Comparison of ENCODE assay signal across 18 cellular contexts in genomic region chr2:227849906-227850305, GRCh38. TPM values are rescaled to one million over a fixed set of nuclear protein-coding genes. Genes with fewer than 3 reads are reported as not detected.
DNase-seq lines count a peak whose midpoint lies in the region; TF ChIP-seq lines count a peak whose summit lies in the region.
"Had no signal": no experiment of that assay in that cellular context is flagged by ENCODE, and none has a peak within 500 bp of the region (broad histone marks: within the 10 kb centered on the region; RNA-seq: fewer than 3 reads in every experiment).

No MANE protein-coding gene starts in this region.

- no peak for TF ChIP-seq CTCF in SK-N-SH (IDR thresholded peaks at IDR 0.05)
- TF ChIP-seq CTCF in fibroblast of pulmonary artery (IDR thresholded peaks at IDR 0.05; ENCODE audit: low read length, missing control alignments): no peak

- no peaks in the 10 kb centered on the region for H3K9me3 ChIP-seq in SK-N-SH
- H3K9me3 ChIP-seq: BE2C, heart left ventricle had no signal

- H3K36me3 ChIP-seq in ACC112 (ENCODE audit: insufficient read depth, low read length): no peaks in the 10 kb centered on the region
- H3K36me3 ChIP-seq in SK-N-SH (replicated peaks in 1 of 2; ENCODE audit: control insufficient read depth in 1 of 2, insufficient read depth in 2 of 2, low read length in 1 of 2): no peaks in the 10 kb centered on the region
- H3K36me3 ChIP-seq: BE2C, cardiac muscle cell, heart left ventricle, SJCRH30 had no signal

- H3K27ac ChIP-seq in ACC112 (ENCODE audit: low read depth, low read length) (peak overlapping the region; percentile 87), SK-N-SH (ENCODE audit: low read depth in 2 of 2, low read length in 1 of 2) (no peak overlapping the region)
- H3K27ac ChIP-seq: cardiac muscle cell, SJCRH30 had no signal

- H3K9me2 ChIP-seq in SK-N-SH: no peaks in the 10 kb centered on the region

- H3K9ac ChIP-seq in SK-N-SH: no peak overlapping the region

- POLR2A ChIA-PET in SK-N-SH (lab: Yijun Ruan, JAX): no interaction called here

- H3K4me3 ChIP-seq in ACC112 (ENCODE audit: low read depth, low read length): no peak overlapping the region
- H3K4me3 ChIP-seq in SK-N-SH (ENCODE audit: low read depth in 2 of 2, low read length in 1 of 2): no peak overlapping the region
- no peak overlapping the region for H3K4me3 ChIP-seq in fibroblast of pulmonary artery (replicated peaks; ENCODE audit: low read depth, low read length)
- H3K4me3 ChIP-seq: cardiac muscle cell, heart left ventricle, SJCRH30 had no signal

- TF ChIP-seq RAD21 in SK-N-SH (IDR thresholded peaks at IDR 0.05; ENCODE audit: low read length): no peak

- CTCF ChIA-PET in SK-N-SH (lab: Yijun Ruan, JAX): no interaction called here

- peak; percentile 14 for DNase-seq in EH (ENCODE audit: low read depth)
- DNase-seq in SK-N-SH: no peak
- peak; percentile 38 for DNase-seq in fibroblast of pulmonary artery (ENCODE audit: low read depth)
- no peak for DNase-seq in HUDEP-2 (lab: John Stamatoyannopoulos, UW; ENCODE audit: unreplicated experiment in 76 of 76)
- DNase-seq in inferior parietal cortex (ENCODE audit: extremely low spot score): no peak
- DNase-seq in activated CD4-positive, alpha-beta T cell treated with anti-CD3 and anti-CD28 coated beads for 48 hours: no peak
- no peak for DNase-seq in GDM1 (lab: John Stamatoyannopoulos, UW)
- DNase-seq: activated naive CD4-positive, alpha-beta T cell; BE2C; DMS79 treated with DMSO at 0.1 percent for 48 hours; heart left ventricle; NCI-H2081; NCI-H82; posterior cingulate gyrus; SJCRH30; substantia nigra had no signal

- H3K4me2 ChIP-seq in SK-N-SH: no peak overlapping the region

- H3F3A ChIP-seq in SK-N-SH (replicated peaks; ENCODE audit: insufficient read depth): no peaks in the 10 kb centered on the region

- H2AFZ ChIP-seq in ACC112 (ENCODE audit: low read length, unreplicated experiment): no peak overlapping the region
- no peak overlapping the region for H2AFZ ChIP-seq in SK-N-SH (ENCODE audit: low read depth)

- peaks cover 47% of the 10 kb centered on the region for H3K4me1 ChIP-seq in ACC112 (ENCODE audit: control insufficient read depth, insufficient read depth, low read length, unreplicated experiment)
- peaks cover 0 to 12% of the 10 kb centered on the region in 2 experiments; a peak in 1 of 4 replicates for H3K4me1 ChIP-seq in SK-N-SH (ENCODE audit: control insufficient read depth in 1 of 2, insufficient read depth in 2 of 2, low read depth in 1 of 2, low read length in 1 of 2)
- H3K4me1 ChIP-seq: BE2C had no signal

- no peaks in the 10 kb centered on the region for H4K20me1 ChIP-seq in SK-N-SH (ENCODE audit: insufficient read depth)

- H3K27me3 ChIP-seq in ACC112 (ENCODE audit: insufficient read depth, low read length) (no peaks in the 10 kb centered on the region), SK-N-SH (ENCODE audit: insufficient read depth) (no peaks in the 10 kb centered on the region)
- H3K27me3 ChIP-seq: BE2C, cardiac muscle cell, SJCRH30 had no signal

- WGBS in SK-N-SH (ENCODE audit: low lambda C conversion rate): 29% methylated on average over 1 of the region's 1 CpG

- H3K79me2 ChIP-seq in ACC112 (ENCODE audit: control insufficient read depth, insufficient read depth, low read length, unreplicated experiment): no peaks in the 10 kb centered on the region
- no peaks in the 10 kb centered on the region for H3K79me2 ChIP-seq in SK-N-SH (ENCODE audit: insufficient read depth)

- TF ChIP-seq EP300 in SK-N-SH (IDR thresholded peaks at IDR 0.05; ENCODE audit: borderline replicate concordance in 1 of 2, low read depth in 1 of 2, low read length in 1 of 2): no peak

TF ChIP-seq in SK-N-SH, 30 proteins besides CTCF, POLR2A, EP300 and RAD21 (continues in another document):
- TF ChIP-seq USF1 (IDR thresholded peaks at IDR 0.05; ENCODE audit: borderline replicate concordance, low read depth) (no peak), RFX5 (IDR thresholded peaks at IDR 0.05; ENCODE audit: low read length) (no peak), TEAD4 (IDR thresholded peaks at IDR 0.05; ENCODE audit: borderline replicate concordance, insufficient read depth) (no peak), FOSL2 (IDR thresholded peaks at IDR 0.05; ENCODE audit: borderline replicate concordance, low read depth) (no peak), YY1 (IDR thresholded peaks at IDR 0.05; ENCODE audit: low read depth) (no peak), CHD2 (IDR thresholded peaks at IDR 0.05; ENCODE audit: low read length, partially characterized antibody) (no peak), NFIC (IDR thresholded peaks at IDR 0.05; ENCODE audit: borderline replicate concordance) (peak; percentile 32; the same call in 1 of the 2 replicates), MAX (IDR thresholded peaks at IDR 0.05; ENCODE audit: low read depth) (no peak), GATA2 (CRISPR knock-in tag; IDR thresholded peaks at IDR 0.05) (no peak), REST (IDR thresholded peaks at IDR 0.05; ENCODE audit: low read depth, low read length) (no peak), NRF1 (IDR thresholded peaks at IDR 0.05; ENCODE audit: low read depth, low read length) (no peak), PBX3 (IDR thresholded peaks at IDR 0.05) (0 out of 2 replicates have a peak, but pooled peaks have one; percentile 15), USF2 (IDR thresholded peaks at IDR 0.05; ENCODE audit: borderline replicate concordance, low read depth, low read length) (no peak)

RNA-seq across cellular contexts. Expression of gene DAW1, which starts 21.5 kb away (rescaled TPM):
- 1.2 and 2.4 TPM in 2 replicates for polyA plus RNA-seq in SK-N-SH (2012; rRNA removed)
- polyA plus RNA-seq in SK-N-SH (2012; cell fraction: cytosol; rRNA removed): 2.4 TPM in 2 replicates
- polyA plus RNA-seq in SK-N-SH (2012; cell fraction: nucleus; rRNA removed): 0.94 and 1.8 TPM in 2 replicates
- polyA plus RNA-seq: cardiac muscle cell had no signal

RNA-seq across cellular contexts. Expression of gene CCL20, which starts 36.3 kb away (rescaled TPM):
- polyA plus RNA-seq in SK-N-SH (2012; rRNA removed): 0.12 TPM in 1 of 2 replicates, not detected in the other
- polyA plus RNA-seq in SK-N-SH (2012; cell fraction: cytosol; rRNA removed): 0.29 and 0.40 TPM in 2 replicates
- 0.19 and 0.21 TPM in 2 replicates for polyA plus RNA-seq in SK-N-SH (2012; cell fraction: nucleus; rRNA removed)

Comparison
In these comparisons a context has a peak if more than half of its experiments do, and no peak if none do; other contexts are left out.
1. DNase-seq: peak in EH (single experiment) and fibroblast of pulmonary artery (single experiment); none in SK-N-SH (single experiment), HUDEP-2 (0 of 76), inferior parietal cortex (single experiment), activated CD4-positive, alpha-beta T cell treated with anti-CD3 and anti-CD28 coated beads for 48 hours (single experiment) and GDM1 (single experiment).